Comparison of ENCODE assay signal across 10 cellular contexts in the genomic region with DNA sequence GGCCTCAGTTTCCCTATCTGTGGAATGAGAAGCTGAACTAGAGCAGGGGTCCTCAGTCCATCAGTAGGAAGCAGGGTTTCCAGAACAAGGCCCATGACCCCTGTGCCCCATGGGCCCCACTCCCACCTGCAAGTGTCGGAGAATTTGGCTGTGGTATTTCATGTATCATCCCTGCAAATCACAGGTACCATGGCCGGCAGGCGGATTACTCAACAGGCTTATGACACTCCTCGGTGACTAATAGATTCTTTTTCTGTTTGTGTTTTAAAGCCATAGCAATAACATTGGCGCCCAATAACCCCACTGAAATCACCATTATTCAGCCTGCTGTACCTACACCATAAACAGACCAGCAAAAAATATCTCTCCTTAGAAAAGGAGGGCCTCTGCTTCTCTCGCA. TPM values are rescaled to one million over a fixed set of nuclear protein-coding genes. Genes with fewer than 3 reads are reported as not detected.
DNase-seq lines count a peak whose midpoint lies in the region; ATAC-seq and TF ChIP-seq lines count a peak whose summit lies in the region.
"Had no signal": no experiment of that assay in that cellular context is flagged by ENCODE, and none has a peak within 500 bp of the region (broad histone marks: within the 10 kb centered on the region; RNA-seq: fewer than 3 reads in every experiment).

No MANE protein-coding gene starts in this region.

- TF ChIP-seq CTCF in Panc1 (IDR thresholded peaks at IDR 0.05) (no peak), fibroblast of pulmonary artery (IDR thresholded peaks at IDR 0.05; ENCODE audit: low read length, missing control alignments) (no peak)
- TF ChIP-seq CTCF in CD4-positive, alpha-beta T cell (IDR thresholded peaks at IDR 0.05), result no peak

- peaks cover 22% of the 10 kb centered on the region for H3F3A ChIP-seq in GM23248 (ENCODE audit: insufficient read depth)

- BruUV-seq in Panc1 (replicated peaks; lab: Mats Ljungman, UMichigan), result no TSS peak

- no peaks in the 10 kb centered on the region for H3K27me3 Mint-ChIP-seq in CD4-positive, alpha-beta T cell

- in situ Hi-C loops in GM23248 (cut with MboI) (no loop called here), Panc1 (cut with HindIII; ENCODE audit: low pct_unique_long_range_greater_than_20kb, low sequenced_read_pairs) (no loop called here), KBM-7 (cut with MboI; ENCODE audit: low pct_unique_long_range_greater_than_20kb, low sequenced_read_pairs) (no loop called here)

- POLR2A ChIA-PET in Panc1 (lab: Charles Lee), result no interaction called here
- POLR2A ChIA-PET in CD4-positive, alpha-beta T cell (lab: Charles Lee), result no interaction called here

- no peak overlapping the region for H3K27ac Mint-ChIP-seq in CD4-positive, alpha-beta T cell

- WGBS in GM23248 (ENCODE audit: low coverage in 1 of 2, low lambda C conversion rate in 2 of 2, missing lambda C conversion rate in 2 of 2), 2 experiments, result 0 to 1% methylated on average over 6 of the region's 6 CpGs

- H3K9me2 ChIP-seq in GM23248 (ENCODE audit: insufficient read depth), result no peaks in the 10 kb centered on the region

- CTCF ChIA-PET in Panc1 (lab: Charles Lee), result interaction anchor here (0.6 kb wide), 1 partner anchor 55 kb away, joined by 4 read pairs; no protein-coding TSS in a partner anchor
- CTCF ChIA-PET in CD4-positive, alpha-beta T cell (lab: Charles Lee), result no interaction called here

- no peaks in the 10 kb centered on the region for H3K4me1 Mint-ChIP-seq in CD4-positive, alpha-beta T cell (ENCODE audit: low read depth)

- H4K20me1 ChIP-seq in GM23248 (ENCODE audit: insufficient read depth), result no peaks in the 10 kb centered on the region

- DNase-seq in GM23248 (peak; percentile 93), Panc1 (ENCODE audit: low read depth, low spot score) (peak; percentile 18), fibroblast of pulmonary artery (ENCODE audit: low read depth) (peak; percentile 78), KBM-7 (no peak)
- no peak for DNase-seq in CD4-positive, alpha-beta T cell
- DNase-seq: Peyer's patch had no signal

- no peaks in the 10 kb centered on the region for H3K79me2 ChIP-seq in GM23248 (ENCODE audit: insufficient read depth)

- 0 out of 2 replicates have a peak, but pooled peaks have one; percentile 31 for ATAC-seq in Panc1
- ATAC-seq in CD4-positive, alpha-beta T cell (ENCODE audit: poor library complexity), result no peak
- ATAC-seq in HG03354 (IDR thresholded peaks at IDR 0.05; ENCODE audit: poor library complexity, severe bottlenecking, unreplicated experiment), result no peak
- ATAC-seq in GM19328 (IDR thresholded peaks at IDR 0.05; ENCODE audit: unreplicated experiment), result no peak

- H3K4me1 ChIP-seq in GM23248 (ENCODE audit: insufficient read depth) (peaks cover 26% of the 10 kb centered on the region), Panc1 (ENCODE audit: control insufficient read depth, insufficient read depth, low read length) (no peaks in the 10 kb centered on the region)
- H3K4me1 ChIP-seq: Peyer's patch had no signal

- H2AFZ ChIP-seq in GM23248, result peak overlapping the region; percentile 7; the same call in 1 of the 2 replicates

- no peaks in the 10 kb centered on the region for H3K36me3 ChIP-seq in GM23248 (ENCODE audit: low read depth)
- H3K36me3 ChIP-seq in Panc1 (ENCODE audit: control insufficient read depth, insufficient read depth, low read length), result no peaks in the 10 kb centered on the region
- H3K36me3 ChIP-seq: Peyer's patch had no signal

- H3K9ac ChIP-seq in GM23248, result peak overlapping the region; percentile 73
- H3K9ac ChIP-seq: KMS-11 had no signal

- intact Hi-C loops in Panc1 (cut with micrococcal nuclease; ENCODE audit: unreplicated experiment), result no loop called here
- intact Hi-C loops in CD4-positive, alpha-beta T cell (cut with DNase I, micrococcal nuclease), result no loop called here

- H3K27me3 ChIP-seq in GM23248 (replicated peaks; ENCODE audit: insufficient read depth), result peaks cover under 1% of the 10 kb centered on the region; the same call in 1 of the 2 replicates
- H3K27me3 ChIP-seq in Panc1 (ENCODE audit: control insufficient read depth, insufficient read depth, low read length), result peaks cover 6% of the 10 kb centered on the region
- no peaks in the 10 kb centered on the region for H3K27me3 ChIP-seq in CD4-positive, alpha-beta T cell (ENCODE audit: control insufficient read depth, insufficient read depth, low read length)
- H3K27me3 ChIP-seq: Peyer's patch had no signal

- H3K4me3 ChIP-seq in GM23248 (peak overlapping the region; percentile 10; the same call in 1 of the 2 replicates), Panc1 (ENCODE audit: low read depth in 2 of 2, low read length in 2 of 2) (no peak overlapping the region), fibroblast of pulmonary artery (replicated peaks; ENCODE audit: low read depth, low read length) (no peak overlapping the region), skin epidermis (no peak overlapping the region)
- H3K4me3 ChIP-seq: Peyer's patch had no signal

- H3K4me2 ChIP-seq in GM23248 (ENCODE audit: unreplicated experiment), result peak overlapping the region; percentile 61
- H3K4me2 ChIP-seq: KMS-11 had no signal

- H3K36me3 Mint-ChIP-seq in CD4-positive, alpha-beta T cell (ENCODE audit: low read depth), result no peaks in the 10 kb centered on the region

- no peaks in the 10 kb centered on the region for H3K9me3 ChIP-seq in GM23248 (ENCODE audit: low read depth)
- H3K9me3 ChIP-seq in Panc1 (ENCODE audit: control insufficient read depth, insufficient read depth, low read depth, low read length), result no peaks in the 10 kb centered on the region
- no peaks in the 10 kb centered on the region for H3K9me3 ChIP-seq in CD4-positive, alpha-beta T cell (ENCODE audit: control insufficient read depth, low read length)
- H3K9me3 ChIP-seq: Peyer's patch had no signal

- no peak overlapping the region for H3K4me3 Mint-ChIP-seq in CD4-positive, alpha-beta T cell

- H3K27ac ChIP-seq in GM23248, result peak overlapping the region; percentile 91
- H3K27ac ChIP-seq in Panc1 (ENCODE audit: low read length), result no peak overlapping the region
- peak overlapping the region in 19 of 21 experiments; percentile 20 to 84 (median 69) for H3K27ac ChIP-seq in skin epidermis
- no peak overlapping the region for H3K27ac ChIP-seq in CD4-positive, alpha-beta T cell (ENCODE audit: low read depth, low read length)
- H3K27ac ChIP-seq: KMS-11 had no signal

- no peaks in the 10 kb centered on the region for H3K9me3 Mint-ChIP-seq in CD4-positive, alpha-beta T cell

RNA-seq across cellular contexts. Expression of a gene that starts 60.0 kb away (rescaled TPM):
- 0.63 TPM in 1 of 2 replicates, not detected in the other for total RNA-seq in GM23248 (2014; rRNA removed; shearing (Covaris generic))
- polyA plus RNA-seq in GM23248 (2016; fragmentation: Nextera tagmentation; extraction: Ambion mirVana), result not detected in 2 replicates
- 1.1 TPM for total RNA-seq in Panc1 (2021; ENCODE audit: unreplicated experiment)
- polyA plus RNA-seq in Panc1 (2012; ENCODE audit: insufficient read length), result 3.3 TPM
- 1 to 10 TPM in 1 of 2 experiments, under 1 TPM in 1; 0.30 to 1.2 TPM for total RNA-seq in CD4-positive, alpha-beta T cell

Comparison
In these comparisons a context has a peak if more than half of its experiments do, and no peak if none do; other contexts are left out.
1. DNase-seq: peak in GM23248 (single experiment), Panc1 (single experiment) and fibroblast of pulmonary artery (single experiment); none in CD4-positive, alpha-beta T cell (0 of 10) and KBM-7 (single experiment).
2. H3K27ac ChIP-seq: peak in GM23248 (single experiment) and skin epidermis (19 of 21); none in Panc1 (single experiment) and CD4-positive, alpha-beta T cell (single experiment).